ENCODE assay signal across 19 cellular contexts in the genomic region with DNA sequence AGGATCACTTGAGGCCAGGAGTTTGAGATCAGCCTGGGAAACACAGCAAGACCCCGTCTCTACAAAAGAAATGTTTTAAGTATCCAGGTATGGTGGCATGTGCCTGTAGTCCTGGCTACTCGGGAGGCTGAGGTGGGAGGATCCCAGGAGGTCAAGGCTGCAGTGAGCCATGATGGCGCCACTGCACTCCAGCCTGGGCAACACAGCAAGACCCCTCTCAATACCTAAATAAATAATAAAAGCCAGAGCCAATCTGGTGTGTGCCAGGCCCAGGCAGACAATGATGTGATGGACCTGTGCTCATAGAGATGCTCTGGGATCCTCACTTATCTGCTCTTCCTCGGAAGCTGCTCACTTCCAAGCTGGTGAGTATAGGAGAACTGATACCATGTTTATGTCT. TPM values are rescaled to one million over a fixed set of nuclear protein-coding genes. Genes with fewer than 3 reads are reported as not detected.
A peak's percentile ranks its signal among the peaks of the same experiment; 100 is the strongest.
DNase-seq lines count a peak whose midpoint lies in the region; ATAC-seq and TF ChIP-seq lines count a peak whose summit lies in the region.
"Had no signal": no experiment of that assay in that cellular context is flagged by ENCODE, and none has a peak within 500 bp of the region (broad histone marks: within the 10 kb centered on the region; RNA-seq: fewer than 3 reads in every experiment).

No MANE protein-coding gene starts in this region.

- no peak overlapping the region for H3K18ac ChIP-seq in mesendoderm (ENCODE audit: low read length)

- H3K4me1 Mint-ChIP-seq in stimulated activated naive CD8-positive, alpha-beta T cell treated with anti-CD3 and anti-CD28 coated beads, Interleukin-15, Interleukin-2, amounts not matched to agents 100 ng/mL and 50 ng/mL, for 24 hours (ENCODE audit: low read depth) = peaks cover 46% of the 10 kb centered on the region
- peaks cover 45% of the 10 kb centered on the region for H3K4me1 Mint-ChIP-seq in stimulated activated naive CD8-positive, alpha-beta T cell treated with anti-CD3 and anti-CD28 coated beads, Interleukin-15, amount 100 ng/mL, for 72 hours
- peaks cover 23% of the 10 kb centered on the region for H3K4me1 Mint-ChIP-seq in T-helper 17 cell
- H3K4me1 Mint-ChIP-seq in central memory CD8-positive, alpha-beta T cell = peaks cover 44% of the 10 kb centered on the region
- peaks cover 41% of the 10 kb centered on the region for H3K4me1 Mint-ChIP-seq in stimulated activated memory B cell treated with anti-CD40 and anti-IgM and Interleukin-4, amounts not matched to agents 10 μg/mL and 1 μg/mL and 100 μg/mL, for 72 hours
- H3K4me1 Mint-ChIP-seq in activated T-cell treated with anti-CD3 and anti-CD28 coated beads, Interleukin-2, amount 50 U/mL, for 4 hours (ENCODE audit: low read depth) = peaks cover 53% of the 10 kb centered on the region

- H3K36me3 Mint-ChIP-seq in stimulated activated naive CD8-positive, alpha-beta T cell treated with anti-CD3 and anti-CD28 coated beads, Interleukin-15, Interleukin-2, amounts not matched to agents 100 ng/mL and 50 ng/mL, for 24 hours (ENCODE audit: low read depth) = no peaks in the 10 kb centered on the region
- H3K36me3 Mint-ChIP-seq in T-helper 17 cell (ENCODE audit: low read depth) = no peaks in the 10 kb centered on the region
- H3K36me3 Mint-ChIP-seq in central memory CD8-positive, alpha-beta T cell (ENCODE audit: insufficient read depth) = peaks cover 5% of the 10 kb centered on the region
- no peaks in the 10 kb centered on the region for H3K36me3 Mint-ChIP-seq in stimulated activated memory B cell treated with anti-CD40 and anti-IgM and Interleukin-4, amounts not matched to agents 10 μg/mL and 1 μg/mL and 100 μg/mL, for 72 hours
- no peaks in the 10 kb centered on the region for H3K36me3 Mint-ChIP-seq in activated T-cell treated with anti-CD3 and anti-CD28 coated beads, Interleukin-2, amount 50 U/mL, for 4 hours (ENCODE audit: insufficient read depth)
- H3K36me3 Mint-ChIP-seq: CD8-positive, alpha-beta T cell had no signal

- no peak overlapping the region for H3K27ac ChIP-seq in mesendoderm (ENCODE audit: low read depth, low read length)
- H3K27ac ChIP-seq: C4-2B, HL-60 had no signal

- no peak overlapping the region for H2BK5ac ChIP-seq in mesendoderm (ENCODE audit: low read length)

- no peak for ATAC-seq in stimulated activated naive CD8-positive, alpha-beta T cell treated with anti-CD3 and anti-CD28 coated beads, Interleukin-15, amount 100 ng/mL, for 72 hours
- no peak for ATAC-seq in T-helper 17 cell
- no peak for ATAC-seq in central memory CD8-positive, alpha-beta T cell (replicated peaks; ENCODE audit: extremely low read depth, poor library complexity, severe bottlenecking)
- no peak for ATAC-seq in stimulated activated memory B cell treated with anti-CD40 and anti-IgM and Interleukin-4, amounts not matched to agents 10 μg/mL and 1 μg/mL and 100 μg/mL, for 72 hours
- no peak for ATAC-seq in activated T-cell treated with anti-CD3 and anti-CD28 coated beads, Interleukin-2, amount 50 U/mL, for 4 hours
- ATAC-seq: CD8-positive, alpha-beta T cell had no signal

- H3K9ac ChIP-seq in mesendoderm (ENCODE audit: low read length) = no peak overlapping the region

- WGBS in mesendoderm (ENCODE audit: extremely low coverage, insufficient coverage, low lambda C conversion rate) = no CpG with 5 or more reads among the region's 4 CpGs

- H3K4me1 ChIP-seq in mesendoderm (ENCODE audit: control insufficient read depth, low read depth, low read length) = no peaks in the 10 kb centered on the region
- H3K4me1 ChIP-seq: BE2C had no signal

- no peaks in the 10 kb centered on the region for H3K27me3 ChIP-seq in mesendoderm (ENCODE audit: insufficient read depth, low read length, poor library complexity)
- H3K27me3 ChIP-seq: BE2C had no signal

- no peak overlapping the region for H3K4ac ChIP-seq in mesendoderm (ENCODE audit: low read depth, low read length)

- no peak overlapping the region for H3K23ac ChIP-seq in mesendoderm (ENCODE audit: low read length)

- no peak overlapping the region for H2BK15ac ChIP-seq in mesendoderm (replicated peaks; ENCODE audit: low read depth)

- TF ChIP-seq CTCF in GM13976 (IDR thresholded peaks at IDR 0.05; ENCODE audit: borderline replicate concordance, control extremely low read depth, extremely low read depth, insufficient read depth, missing control alignments) = no peak

- in situ Hi-C loops in GM13976 (cut with MboI; ENCODE audit: low sequenced_read_pairs, unreplicated experiment) = no loop called here

- H3K27ac Mint-ChIP-seq in stimulated activated naive CD8-positive, alpha-beta T cell treated with anti-CD3 and anti-CD28 coated beads, Interleukin-15, Interleukin-2, amounts not matched to agents 100 ng/mL and 50 ng/mL, for 24 hours = peak overlapping the region; percentile 31
- no peak overlapping the region for H3K27ac Mint-ChIP-seq in stimulated activated naive CD8-positive, alpha-beta T cell treated with anti-CD3 and anti-CD28 coated beads, Interleukin-15, amount 100 ng/mL, for 72 hours
- peak overlapping the region; percentile 9 for H3K27ac Mint-ChIP-seq in T-helper 17 cell
- H3K27ac Mint-ChIP-seq in central memory CD8-positive, alpha-beta T cell (ENCODE audit: low read depth) = peak overlapping the region; percentile 82
- peak overlapping the region; percentile 14 for H3K27ac Mint-ChIP-seq in stimulated activated memory B cell treated with anti-CD40 and anti-IgM and Interleukin-4, amounts not matched to agents 10 μg/mL and 1 μg/mL and 100 μg/mL, for 72 hours
- H3K27ac Mint-ChIP-seq: CD8-positive, alpha-beta T cell had no signal

- no peaks in the 10 kb centered on the region for H3K9me3 Mint-ChIP-seq in stimulated activated naive CD8-positive, alpha-beta T cell treated with anti-CD3 and anti-CD28 coated beads, Interleukin-15, Interleukin-2, amounts not matched to agents 100 ng/mL and 50 ng/mL, for 24 hours
- H3K9me3 Mint-ChIP-seq in stimulated activated naive CD8-positive, alpha-beta T cell treated with anti-CD3 and anti-CD28 coated beads, Interleukin-15, amount 100 ng/mL, for 72 hours = no peaks in the 10 kb centered on the region
- no peaks in the 10 kb centered on the region for H3K9me3 Mint-ChIP-seq in central memory CD8-positive, alpha-beta T cell
- no peaks in the 10 kb centered on the region for H3K9me3 Mint-ChIP-seq in stimulated activated memory B cell treated with anti-CD40 and anti-IgM and Interleukin-4, amounts not matched to agents 10 μg/mL and 1 μg/mL and 100 μg/mL, for 72 hours
- no peaks in the 10 kb centered on the region for H3K9me3 Mint-ChIP-seq in activated T-cell treated with anti-CD3 and anti-CD28 coated beads, Interleukin-2, amount 50 U/mL, for 4 hours
- H3K9me3 Mint-ChIP-seq: CD8-positive, alpha-beta T cell had no signal

- H3K27me3 Mint-ChIP-seq in stimulated activated naive CD8-positive, alpha-beta T cell treated with anti-CD3 and anti-CD28 coated beads, Interleukin-15, Interleukin-2, amounts not matched to agents 100 ng/mL and 50 ng/mL, for 24 hours = no peaks in the 10 kb centered on the region
- H3K27me3 Mint-ChIP-seq in stimulated activated naive CD8-positive, alpha-beta T cell treated with anti-CD3 and anti-CD28 coated beads, Interleukin-15, amount 100 ng/mL, for 72 hours = no peaks in the 10 kb centered on the region
- no peaks in the 10 kb centered on the region for H3K27me3 Mint-ChIP-seq in T-helper 17 cell
- no peaks in the 10 kb centered on the region for H3K27me3 Mint-ChIP-seq in central memory CD8-positive, alpha-beta T cell
- H3K27me3 Mint-ChIP-seq in stimulated activated memory B cell treated with anti-CD40 and anti-IgM and Interleukin-4, amounts not matched to agents 10 μg/mL and 1 μg/mL and 100 μg/mL, for 72 hours = no peaks in the 10 kb centered on the region
- no peaks in the 10 kb centered on the region for H3K27me3 Mint-ChIP-seq in activated T-cell treated with anti-CD3 and anti-CD28 coated beads, Interleukin-2, amount 50 U/mL, for 4 hours (ENCODE audit: low read depth)

- no peak overlapping the region for H3K4me3 ChIP-seq in mesendoderm (ENCODE audit: low read length)

- H2AK5ac ChIP-seq in mesendoderm (ENCODE audit: low read length) = no peak overlapping the region

- no peak for DNase-seq in stimulated activated naive CD8-positive, alpha-beta T cell treated with anti-CD3 and anti-CD28 coated beads, Interleukin-15, amount 100 ng/mL, for 72 hours
- DNase-seq in T-helper 17 cell (no peak), mesendoderm (no peak), GM13976 (ENCODE audit: low spot score) (no peak)
- no peak for DNase-seq in central memory CD8-positive, alpha-beta T cell (ENCODE audit: low spot score in 2 of 2)
- DNase-seq in activated T-cell treated with anti-CD3 and anti-CD28 coated beads, Interleukin-2, amount 50 U/mL, for 4 hours = no peak
- DNase-seq: BE2C; CD8-positive, alpha-beta T cell; COR-L47; DMS153; DMS79 treated with DMSO at 0.1 percent for 48 hours; GDM1; HCEC 1CT had no signal

- H4K8ac ChIP-seq in mesendoderm (ENCODE audit: low read depth, low read length) = no peak overlapping the region

- H3K9me3 ChIP-seq in T-helper 17 cell (ENCODE audit: control insufficient read depth, low read length, poor library complexity, severe bottlenecking) = no peaks in the 10 kb centered on the region
- H3K9me3 ChIP-seq: BE2C had no signal

- no peak overlapping the region for H3K56ac ChIP-seq in mesendoderm (ENCODE audit: low read length)

- no peak overlapping the region for H3K4me3 Mint-ChIP-seq in stimulated activated naive CD8-positive, alpha-beta T cell treated with anti-CD3 and anti-CD28 coated beads, Interleukin-15, Interleukin-2, amounts not matched to agents 100 ng/mL and 50 ng/mL, for 24 hours
- no peak overlapping the region for H3K4me3 Mint-ChIP-seq in stimulated activated naive CD8-positive, alpha-beta T cell treated with anti-CD3 and anti-CD28 coated beads, Interleukin-15, amount 100 ng/mL, for 72 hours
- H3K4me3 Mint-ChIP-seq in T-helper 17 cell = no peak overlapping the region
- no peak overlapping the region for H3K4me3 Mint-ChIP-seq in central memory CD8-positive, alpha-beta T cell
- H3K4me3 Mint-ChIP-seq in stimulated activated memory B cell treated with anti-CD40 and anti-IgM and Interleukin-4, amounts not matched to agents 10 μg/mL and 1 μg/mL and 100 μg/mL, for 72 hours = no peak overlapping the region
- no peak overlapping the region for H3K4me3 Mint-ChIP-seq in activated T-cell treated with anti-CD3 and anti-CD28 coated beads, Interleukin-2, amount 50 U/mL, for 4 hours
- H3K4me3 Mint-ChIP-seq: CD8-positive, alpha-beta T cell had no signal

- H4K5ac ChIP-seq in mesendoderm (ENCODE audit: low read length) = no peak overlapping the region

- no peaks in the 10 kb centered on the region for H3K36me3 ChIP-seq in mesendoderm (ENCODE audit: control insufficient read depth, insufficient read depth, low read length)
- H3K36me3 ChIP-seq: BE2C had no signal

- no peaks in the 10 kb centered on the region for H3K79me2 ChIP-seq in mesendoderm (ENCODE audit: control insufficient read depth, insufficient read depth, low read length)

- no peak overlapping the region for H2BK120ac ChIP-seq in mesendoderm (ENCODE audit: low read depth, low read length)

- H3K79me1 ChIP-seq in mesendoderm (ENCODE audit: low read length) = no peaks in the 10 kb centered on the region

- no peak overlapping the region for H3K4me2 ChIP-seq in mesendoderm (ENCODE audit: low read length)

RNA-seq across cellular contexts. Expression of a gene that starts 18.2 kb away (rescaled TPM):
- 100 to 1,000 TPM; 114 to 116 TPM for total RNA-seq in T-helper 17 cell
- not detected for polyA plus RNA-seq in mesendoderm (2013, experiment 1 of 2)
- not detected for polyA plus RNA-seq in mesendoderm (2013, experiment 2 of 2)
- 100 to 1,000 TPM in 2 of 3 donors, 10 to 100 TPM in 1; 92.5 to 114 (median 108) TPM for total RNA-seq in activated T-cell treated with anti-CD3 and anti-CD28 coated beads, Interleukin-2, amount 50 U/mL, for 4 hours
- total RNA-seq: H4 had no signal
- polyA plus RNA-seq: AG04450 had no signal

RNA-seq across cellular contexts. Expression of a gene that starts 22.8 kb away (rescaled TPM):
- under 1 TPM; 0.25 to 0.83 TPM for total RNA-seq in T-helper 17 cell
- 0.22 TPM for polyA plus RNA-seq in mesendoderm (2013, experiment 1 of 2)
- 0.10 TPM for polyA plus RNA-seq in mesendoderm (2013, experiment 2 of 2)
- under 1 TPM; 0.05 to 0.13 (median 0.08) TPM for total RNA-seq in activated T-cell treated with anti-CD3 and anti-CD28 coated beads, Interleukin-2, amount 50 U/mL, for 4 hours

Comparison
In these comparisons a context has a peak if more than half of its experiments do, and no peak if none do; other contexts are left out.
1. H3K27ac Mint-ChIP-seq: peak in stimulated activated naive CD8-positive, alpha-beta T cell treated with anti-CD3 and anti-CD28 coated beads, Interleukin-15, Interleukin-2, amounts not matched to agents 100 ng/mL and 50 ng/mL, for 24 hours (single experiment), T-helper 17 cell (single experiment), central memory CD8-positive, alpha-beta T cell (single experiment) and stimulated activated memory B cell treated with anti-CD40 and anti-IgM and Interleukin-4, amounts not matched to agents 10 μg/mL and 1 μg/mL and 100 μg/mL, for 72 hours (single experiment); none in stimulated activated naive CD8-positive, alpha-beta T cell treated with anti-CD3 and anti-CD28 coated beads, Interleukin-15, amount 100 ng/mL, for 72 hours (0 of 2).